ENCODE assay signal across 23 cellular contexts in genomic region chr1:235997916-235998315, GRCh38.
DNase-seq lines count a peak whose midpoint lies in the region; ATAC-seq and TF ChIP-seq lines count a peak whose summit lies in the region.
"Had no signal": no experiment of that assay in that cellular context is flagged by ENCODE, and none has a peak within 500 bp of the region (broad histone marks: within the 10 kb centered on the region; RNA-seq: fewer than 3 reads in every experiment).

No MANE protein-coding gene starts in this region.

- H3K27ac Mint-ChIP-seq in activated CD4-positive, alpha-beta T cell treated with anti-CD3 and anti-CD28 coated beads for 36 hours: peak overlapping the region; percentile 42
- peak overlapping the region; percentile 85 to 100 (median 99) for H3K27ac Mint-ChIP-seq in CD4-positive, alpha-beta memory T cell
- H3K27ac Mint-ChIP-seq in T-cell: peak overlapping the region; percentile 90 to 92
- H3K27ac Mint-ChIP-seq: H9 had no signal

- H3K27ac ChIP-seq in CD4-positive, alpha-beta memory T cell (ENCODE audit: low read depth, low read length): peak overlapping the region; percentile 90
- no peak overlapping the region for H3K27ac ChIP-seq in coronary artery
- H3K27ac ChIP-seq: BLaER1 had no signal

- no peak for DNase-seq in activated CD4-positive, alpha-beta T cell treated with anti-CD3 and anti-CD28 coated beads for 36 hours
- no peak for DNase-seq in activated CD4-positive, alpha-beta T cell treated with anti-CD3 and anti-CD28 coated beads, Interleukin-2, amount 50 U/mL, for 4 hours
- DNase-seq in CD4-positive, alpha-beta memory T cell: no peak
- DNase-seq in T-cell (no peak), coronary artery (ENCODE audit: low spot score) (peak; percentile 12), NCI-H2196 treated with DMSO at 0.1 percent for 48 hours (lab: John Stamatoyannopoulos, UW; ENCODE audit: unreplicated experiment) (no peak)
- DNase-seq: activated CD4-positive, alpha-beta T cell treated with anti-CD3 and anti-CD28 coated beads for 4 hours; cerebellar nuclear complex; DMS53; effector CD4-positive, alpha-beta T cell; H9; heart left ventricle; immature natural killer cell; left ventricle myocardium inferior; NCI-H1417 treated with DMSO at 0.1 percent for 48 hours; NCI-H226; RPMI8226; stimulated activated CD4-positive, alpha-beta T cell treated with anti-CD3 and anti-CD28 coated beads, Interleukin-4, amount 100 ng/mL, for 4 hours; substantia nigra had no signal

- H3K27me3 ChIP-seq in CD4-positive, alpha-beta memory T cell (ENCODE audit: insufficient read depth, low read length): no peaks in the 10 kb centered on the region
- H3K27me3 ChIP-seq: BLaER1, heart left ventricle, uterus had no signal

- H3K9me3 ChIP-seq in CD4-positive, alpha-beta memory T cell (ENCODE audit: control insufficient read depth in 1 of 2, low read length in 2 of 2): no peaks in the 10 kb centered on the region
- H3K9me3 ChIP-seq: BLaER1, heart left ventricle, left ventricle myocardium inferior, uterus had no signal

- no peak overlapping the region for H3K4me3 Mint-ChIP-seq in activated CD4-positive, alpha-beta T cell treated with anti-CD3 and anti-CD28 coated beads for 36 hours
- H3K4me3 Mint-ChIP-seq in CD4-positive, alpha-beta memory T cell: peak overlapping the region in 1 of 8 donors; percentile 50
- no peak overlapping the region for H3K4me3 Mint-ChIP-seq in T-cell
- H3K4me3 Mint-ChIP-seq: H9 had no signal

- CTCF ChIA-PET in activated CD4-positive, alpha-beta T cell treated with anti-CD3 and anti-CD28 coated beads for 36 hours (lab: Charles Lee): interaction anchor here (0.9 to 4.8 kb wide), 2 partner anchors 19 to 26 kb away, joined by 4 to 27 read pairs; no protein-coding TSS in a partner anchor
- CTCF ChIA-PET in CD4-positive, alpha-beta memory T cell (lab: Charles Lee; ENCODE audit: partially characterized antibody): interaction anchor here (1.9 to 3.8 kb wide), 2 partner anchors 26 to 131 kb away, joined by 4 to 25 read pairs; partner anchors contain the start of gene LYST
- CTCF ChIA-PET in T-cell (lab: Charles Lee): interaction anchor here in 1 of 2 donors (1.2 to 2.3 kb wide), 2 partner anchors 26 to 155 kb away, joined by 3 to 22 read pairs; no protein-coding TSS in a partner anchor

- POLR2A ChIA-PET in activated CD4-positive, alpha-beta T cell treated with anti-CD3 and anti-CD28 coated beads for 36 hours (lab: Charles Lee): no interaction called here
- POLR2A ChIA-PET in CD4-positive, alpha-beta memory T cell (lab: Charles Lee; ENCODE audit: partially characterized antibody): interaction anchor here (0.9 to 2.7 kb wide), 4 partner anchors 20 to 27 kb away, joined by 3 to 17 read pairs (median 4); no protein-coding TSS in a partner anchor
- POLR2A ChIA-PET in T-cell (lab: Charles Lee): no interaction called here

- no peak for TF ChIP-seq CTCF in coronary artery (IDR thresholded peaks at IDR 0.05)

- peaks cover 45% of the 10 kb centered on the region for H3K4me1 ChIP-seq in CD4-positive, alpha-beta memory T cell (ENCODE audit: insufficient read depth, low read length)
- H3K4me1 ChIP-seq: uterus had no signal

- no peaks in the 10 kb centered on the region for H3K9me3 Mint-ChIP-seq in activated CD4-positive, alpha-beta T cell treated with anti-CD3 and anti-CD28 coated beads for 36 hours (ENCODE audit: low read depth)
- H3K9me3 Mint-ChIP-seq in CD4-positive, alpha-beta memory T cell: no peaks in the 10 kb centered on the region
- H3K9me3 Mint-ChIP-seq in T-cell: no peaks in the 10 kb centered on the region
- H3K9me3 Mint-ChIP-seq: H9, immature natural killer cell had no signal

- H3K36me3 ChIP-seq in CD4-positive, alpha-beta memory T cell (ENCODE audit: insufficient read depth, low read length): no peaks in the 10 kb centered on the region
- H3K36me3 ChIP-seq: BLaER1, uterus had no signal

- H3K27me3 Mint-ChIP-seq in activated CD4-positive, alpha-beta T cell treated with anti-CD3 and anti-CD28 coated beads for 36 hours: no peaks in the 10 kb centered on the region
- H3K27me3 Mint-ChIP-seq in CD4-positive, alpha-beta memory T cell: no peaks in the 10 kb centered on the region
- H3K27me3 Mint-ChIP-seq in T-cell: no peaks in the 10 kb centered on the region

- H3K36me3 Mint-ChIP-seq in activated CD4-positive, alpha-beta T cell treated with anti-CD3 and anti-CD28 coated beads for 36 hours (ENCODE audit: low read depth): no peaks in the 10 kb centered on the region
- no peaks in the 10 kb centered on the region for H3K36me3 Mint-ChIP-seq in CD4-positive, alpha-beta memory T cell
- no peaks in the 10 kb centered on the region for H3K36me3 Mint-ChIP-seq in T-cell
- H3K36me3 Mint-ChIP-seq: immature natural killer cell had no signal

- no peak overlapping the region for H3K4me3 ChIP-seq in CD4-positive, alpha-beta memory T cell (ENCODE audit: low read length in 2 of 2)
- H3K4me3 ChIP-seq in coronary artery: no peak overlapping the region
- H3K4me3 ChIP-seq: BLaER1, heart left ventricle, left ventricle myocardium inferior, uterus had no signal

- ATAC-seq in activated CD4-positive, alpha-beta T cell treated with anti-CD3 and anti-CD28 coated beads for 36 hours: no peak
- no peak for ATAC-seq in T-cell (replicated peaks in 1 of 4)
- no peak for ATAC-seq in HG02970 (IDR thresholded peaks at IDR 0.05; ENCODE audit: low FRiP score, unreplicated experiment)
- ATAC-seq in HG03095 (IDR thresholded peaks at IDR 0.05; ENCODE audit: unreplicated experiment): no peak
- ATAC-seq: heart left ventricle had no signal

- intact Hi-C loops in activated CD4-positive, alpha-beta T cell treated with anti-CD3 and anti-CD28 coated beads for 36 hours (cut with DNase I, micrococcal nuclease): loop anchor here (2.0 to 5.0 kb wide), 5 partner anchors 131 to 1155 kb away; partner anchors contain the start of genes ERO1B (in 2 of the 2) and LYST (in 1 of the 2)
- intact Hi-C loops in CD4-positive, alpha-beta memory T cell (cut with micrococcal nuclease): loop anchor here (2.0 to 10.0 kb wide), 2 partner anchors 67 to 355 kb away; partner anchors contain the start of gene NID1

- peaks cover 48% of the 10 kb centered on the region for H3K4me1 Mint-ChIP-seq in activated CD4-positive, alpha-beta T cell treated with anti-CD3 and anti-CD28 coated beads for 36 hours
- H3K4me1 Mint-ChIP-seq in CD4-positive, alpha-beta memory T cell: peaks cover 31 to 51% (median 41%) of the 10 kb centered on the region in 4 donors
- peaks cover 31 to 58% (median 35%) of the 10 kb centered on the region in 3 donors for H3K4me1 Mint-ChIP-seq in T-cell

Comparison
In these comparisons a context has a peak if more than half of its experiments do, and no peak if none do; other contexts are left out.
1. H3K27ac Mint-ChIP-seq: peak in every context shown above with its lines; median percentile 99 in CD4-positive, alpha-beta memory T cell; 91 in T-cell; 42 in activated CD4-positive, alpha-beta T cell treated with anti-CD3 and anti-CD28 coated beads for 36 hours.